Comparison of ENCODE assay signal across 9 cellular contexts in genomic region chr1:91804546-91805023, GRCh38.
DNase-seq lines count a peak whose midpoint lies in the region; ATAC-seq and TF ChIP-seq lines count a peak whose summit lies in the region.
"Had no signal": no experiment of that assay in that cellular context is flagged by ENCODE, and none has a peak within 500 bp of the region (broad histone marks: within the 10 kb centered on the region; RNA-seq: fewer than 3 reads in every experiment).

No MANE protein-coding gene starts in this region.

- TF ChIP-seq POLR2A in thyroid gland (IDR thresholded peaks at IDR 0.05), result no peak

- TF ChIP-seq CTCF in OCI-LY3 (IDR thresholded peaks at IDR 0.05; ENCODE audit: low read depth, low read length) (no peak), natural killer cell (IDR thresholded peaks at IDR 0.05) (no peak), thyroid gland (IDR thresholded peaks at IDR 0.05) (no peak), BE2C (IDR thresholded peaks at IDR 0.05; ENCODE audit: low read depth, low read length) (no peak)

- H3K4me1 ChIP-seq in OCI-LY3 (ENCODE audit: low read length) (peaks cover 27% of the 10 kb centered on the region), thyroid gland (peaks cover 7 to 44% of the 10 kb centered on the region in 2 donors), BE2C (no peaks in the 10 kb centered on the region)

- H3K9me3 ChIP-seq in OCI-LY3 (ENCODE audit: insufficient read depth, low read length) (no peaks in the 10 kb centered on the region), thyroid gland (no peaks in the 10 kb centered on the region), BE2C (no peaks in the 10 kb centered on the region)

- H3K27ac Mint-ChIP-seq in natural killer cell, result peak overlapping the region; percentile 95 to 96

- H2AFZ ChIP-seq in OCI-LY3 (ENCODE audit: low read depth, low read length), result peak overlapping the region; percentile 75

- no peaks in the 10 kb centered on the region for H3K36me3 ChIP-seq in OCI-LY3 (replicated peaks; ENCODE audit: low read depth, low read length)
- H3K36me3 ChIP-seq in thyroid gland, result no peaks in the 10 kb centered on the region
- no peaks in the 10 kb centered on the region for H3K36me3 ChIP-seq in BE2C

- H3K27me3 Mint-ChIP-seq in natural killer cell (ENCODE audit: low read depth in 2 of 2), result no peaks in the 10 kb centered on the region

- peak; percentile 74 for DNase-seq in activated effector memory CD4-positive, alpha-beta T cell treated with Interleukin-2 at 50 U/mL for 16 hours
- DNase-seq in natural killer cell (peak; percentile 62), thyroid gland (no peak), BE2C (no peak), NCI-H446 treated with DMSO at 0.1 percent for 48 hours (lab: John Stamatoyannopoulos, UW) (no peak), NCI-H2107 (lab: John Stamatoyannopoulos, UW) (no peak)

- H3K27ac ChIP-seq in OCI-LY3 (ENCODE audit: low read length) (peak overlapping the region; percentile 82), thyroid gland (peak overlapping the region in 2 of 3 donors; percentile 18 to 27)

- H3K4me3 Mint-ChIP-seq in natural killer cell, result peak overlapping the region; percentile 78

- H3K36me3 Mint-ChIP-seq in natural killer cell, result no peaks in the 10 kb centered on the region

- H3K4me3 ChIP-seq in OCI-LY3 (ENCODE audit: low read length), result peak overlapping the region; percentile 64
- H3K4me3 ChIP-seq in thyroid gland (replicated peaks in 1 of 3), result no peak overlapping the region
- no peak overlapping the region for H3K4me3 ChIP-seq in BE2C (ENCODE audit: low read depth, low read length)
- H3K4me3 ChIP-seq: lung had no signal

- no peaks in the 10 kb centered on the region for H4K20me1 ChIP-seq in OCI-LY3 (ENCODE audit: insufficient read depth, low read length)

- H3K4me2 ChIP-seq in OCI-LY3 (ENCODE audit: low read length), result peak overlapping the region; percentile 75

- 91 to 96% methylated on average over 11 to 13 of the region's 13 CpGs for WGBS in thyroid gland, 2 donors

- ATAC-seq in GM19035 (IDR thresholded peaks at IDR 0.05; ENCODE audit: unreplicated experiment), result peak; percentile 10
- peak; percentile 30 to 48 (median 32) for ATAC-seq in natural killer cell

- peak overlapping the region; percentile 58; the same call in 1 of the 2 replicates for H3K9ac ChIP-seq in OCI-LY3 (ENCODE audit: low read length)

- no peaks in the 10 kb centered on the region for H3K79me2 ChIP-seq in OCI-LY3 (ENCODE audit: low read length)

- H3K4me1 Mint-ChIP-seq in natural killer cell, result peaks cover 89 to 92% of the 10 kb centered on the region in 2 donors

- H3K27me3 ChIP-seq in OCI-LY3 (ENCODE audit: low read depth, low read length) (no peaks in the 10 kb centered on the region), thyroid gland (no peaks in the 10 kb centered on the region), BE2C (no peaks in the 10 kb centered on the region)

- no peaks in the 10 kb centered on the region for H3K9me3 Mint-ChIP-seq in natural killer cell

- intact Hi-C loops in natural killer cell (cut with micrococcal nuclease) (loop anchor here (1.0 to 5.0 kb wide), 6 partner anchors 14 to 292 kb away; no protein-coding TSS in a partner anchor), thyroid gland (cut with DNase I) (no loop called here)

Comparison
In these comparisons a context has a peak if more than half of its experiments do, and no peak if none do; other contexts are left out.
1. DNase-seq: peak in activated effector memory CD4-positive, alpha-beta T cell treated with Interleukin-2 at 50 U/mL for 16 hours (single experiment) and natural killer cell (single experiment); none in thyroid gland (0 of 2), BE2C (single experiment), NCI-H446 treated with DMSO at 0.1 percent for 48 hours (single experiment) and NCI-H2107 (single experiment).